Comparison of ENCODE assay signal across 8 cellular contexts in the genomic region with DNA sequence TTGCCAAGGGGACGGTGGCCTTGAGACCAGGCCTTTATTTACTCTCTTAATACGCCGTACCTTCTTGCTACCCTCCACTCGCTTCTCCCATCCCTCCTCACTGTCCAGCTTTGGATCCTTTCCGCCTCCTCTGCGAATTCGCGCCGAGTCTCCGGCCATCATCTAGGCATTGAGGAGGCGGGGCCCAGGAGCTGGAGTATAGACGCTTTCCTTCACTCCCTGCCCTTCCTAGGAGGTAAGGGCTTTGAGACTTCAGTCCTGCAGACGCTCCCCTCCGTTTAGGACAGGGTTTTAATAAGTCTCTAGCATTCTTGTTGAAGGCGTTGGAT. TPM values are rescaled to one million over a fixed set of nuclear protein-coding genes. Genes with fewer than 3 reads are reported as not detected.
DNase-seq lines count a peak whose midpoint lies in the region; ATAC-seq and TF ChIP-seq lines count a peak whose summit lies in the region.

No MANE protein-coding gene starts in this region.

- 0% methylated on average over 8 to 10 of the region's 15 CpGs for WGBS in mesodermal cell (ENCODE audit: insufficient coverage in 2 of 2), 2 experiments
- WGBS in tibial nerve, 2 donors, result 0 to 1% methylated on average over 15 of the region's 15 CpGs

- DNase-seq in AG08395 (ENCODE audit: low spot score) (peak; percentile 23), SK-N-DZ (ENCODE audit: low spot score) (peak; percentile 69), tibial nerve (ENCODE audit: low spot score in 2 of 2) (no peak), DMS153 (lab: John Stamatoyannopoulos, UW) (no peak)

- H3K27ac ChIP-seq in duodenal mucosa (ENCODE audit: low read depth, low read length), result peak overlapping the region; percentile 83
- H3K27ac ChIP-seq in mesodermal cell (ENCODE audit: low read depth, low read length, severe bottlenecking), result peak overlapping the region; percentile 71
- peak overlapping the region; percentile 44 to 94 (median 93) for H3K27ac ChIP-seq in tibial nerve

- peaks cover 10 to 11% of the 10 kb centered on the region in 2 donors for H3K4me1 ChIP-seq in duodenal mucosa (ENCODE audit: control insufficient read depth in 1 of 2, insufficient read depth in 2 of 2, low read length in 2 of 2)
- peaks cover 6% of the 10 kb centered on the region for H3K4me1 ChIP-seq in mesodermal cell (ENCODE audit: control insufficient read depth, insufficient read depth, low read length, poor library complexity, severe bottlenecking)
- peaks cover 0 to 25% (median 7%) of the 10 kb centered on the region in 4 donors for H3K4me1 ChIP-seq in tibial nerve

- H3K4me3 ChIP-seq in duodenal mucosa (ENCODE audit: low read depth in 1 of 2, low read length in 2 of 2), result peak overlapping the region; percentile 94 to 99
- H3K4me3 ChIP-seq in mesodermal cell (ENCODE audit: extremely low read depth, insufficient read depth, low read length, poor library complexity, severe bottlenecking), result peak overlapping the region; percentile 59
- H3K4me3 ChIP-seq in tibial nerve, result peak overlapping the region; percentile 74 to 94 (median 85)

- H3K36me3 ChIP-seq in duodenal mucosa (ENCODE audit: control insufficient read depth in 1 of 2, insufficient read depth in 2 of 2, low read length in 2 of 2), result peaks cover 9 to 29% of the 10 kb centered on the region in 2 donors
- H3K36me3 ChIP-seq in mesodermal cell (ENCODE audit: control insufficient read depth, insufficient read depth, low read length), result peaks cover 25% of the 10 kb centered on the region
- H3K36me3 ChIP-seq in tibial nerve, result peaks cover 0 to 27% (median 0%) of the 10 kb centered on the region in 3 donors

- H3K9ac ChIP-seq in duodenal mucosa (ENCODE audit: low read depth in 1 of 2, low read length in 2 of 2), result peak overlapping the region; percentile 84 to 91

- H3K27me3 ChIP-seq in duodenal mucosa (ENCODE audit: control insufficient read depth in 1 of 2, insufficient read depth in 2 of 2, low read length in 2 of 2), result no peaks in the 10 kb centered on the region
- H3K27me3 ChIP-seq in tibial nerve, result no peaks in the 10 kb centered on the region

- TF ChIP-seq POLR2A in tibial nerve (IDR thresholded peaks at IDR 0.05), result no peak

- no peak for TF ChIP-seq EP300 in tibial nerve (IDR thresholded peaks at IDR 0.05)

- ATAC-seq in GM18502 (IDR thresholded peaks at IDR 0.05; ENCODE audit: poor library complexity, unreplicated experiment), result peak; percentile 5
- ATAC-seq in HG03095 (IDR thresholded peaks at IDR 0.05; ENCODE audit: unreplicated experiment), result peak; percentile 6

- TF ChIP-seq CTCF in tibial nerve (IDR thresholded peaks at IDR 0.05), result no peak

- no peaks in the 10 kb centered on the region for H3K9me3 ChIP-seq in duodenal mucosa (ENCODE audit: control insufficient read depth in 1 of 2, low read length in 2 of 2)
- no peaks in the 10 kb centered on the region for H3K9me3 ChIP-seq in mesodermal cell (ENCODE audit: control insufficient read depth, low read length)
- H3K9me3 ChIP-seq in tibial nerve, result no peaks in the 10 kb centered on the region

RNA-seq across cellular contexts. Expression of a gene that starts 0.5 kb away (rescaled TPM):
- polyA plus RNA-seq in SK-N-DZ (2014; cell fraction: cytosol; rRNA removed), result 35.0 and 40.7 TPM in 2 replicates
- 17.8 and 36.9 TPM in 2 replicates for polyA plus RNA-seq in SK-N-DZ (2014; cell fraction: nucleus; rRNA removed)
- polyA plus RNA-seq in mesodermal cell (2013, experiment 1 of 2), result 26.7 TPM
- 34.6 TPM for polyA plus RNA-seq in mesodermal cell (2013, experiment 2 of 2)
- total RNA-seq in tibial nerve, result 10 to 100 TPM in 3 of 4 donors, 1 to 10 TPM in 1; 9.6 to 35.6 (median 13.8) TPM

RNA-seq across cellular contexts. Expression of a gene that starts 50.9 kb away (rescaled TPM):
- 21.9 and 30.0 TPM in 2 replicates for polyA plus RNA-seq in SK-N-DZ (2014; cell fraction: cytosol; rRNA removed)
- 32.0 and 33.3 TPM in 2 replicates for polyA plus RNA-seq in SK-N-DZ (2014; cell fraction: nucleus; rRNA removed)
- 28.6 TPM for polyA plus RNA-seq in mesodermal cell (2013, experiment 1 of 2)
- 33.8 TPM for polyA plus RNA-seq in mesodermal cell (2013, experiment 2 of 2)
- total RNA-seq in tibial nerve, result 10 to 100 TPM in 2 of 4 donors, 1 to 10 TPM in 2; 9.3 to 22.5 (median 12.9) TPM

Comparison
In these comparisons a context has a peak if more than half of its experiments do, and no peak if none do; other contexts are left out.
1. DNase-seq: peak in AG08395 (single experiment) and SK-N-DZ (single experiment); none in tibial nerve (0 of 2) and DMS153 (single experiment).
2. Peak in every context shown above with its lines, with median percentiles within 50 percentile points of each other: H3K27ac ChIP-seq and H3K4me3 ChIP-seq.